29 cellular contexts compared by ENCODE assay signal in genomic region chr16:12526521-12526920, GRCh38.
"Had no signal": no experiment of that assay in that cellular context is flagged by ENCODE, and none has a peak within 500 bp of the region (broad histone marks: within the 10 kb centered on the region; RNA-seq: fewer than 3 reads in every experiment).

No MANE protein-coding gene starts in this region.

- H3K4me3 ChIP-seq: body of pancreas, esophagus muscularis mucosa, gastrocnemius medialis had no signal

- DNase-seq: activated B cell treated with CpG ODN at 0.5 μM for 24 hours; activated CD4-positive, alpha-beta T cell treated with anti-CD3 and anti-CD28 coated beads for 48 hours; activated CD4-positive, alpha-beta T cell treated with anti-CD3 and anti-CD28 coated beads, Interleukin-2, amount 50 U/mL, for 1 hour; activated CD4-positive, alpha-beta T cell treated with anti-CD3 and anti-CD28 coated beads, Interleukin-2, amount 50 U/mL, for 48 hours; activated CD8-positive, alpha-beta memory T cell treated with anti-CD3 and anti-CD28 coated beads, Interleukin-2, amount 10 ng/mL, durations not matched to agents 7 days and 5 days; activated CD8-positive, alpha-beta memory T cell treated with anti-CD3 and anti-CD28 coated beads, Interleukin-2, amount 50 U/mL, for 4 hours; activated CD8-positive, alpha-beta T cell treated with anti-CD3 and anti-CD28 coated beads for 36 hours; activated gamma-delta T cell; activated naive CD4-positive, alpha-beta T cell; activated naive CD4-positive, alpha-beta T cell treated with anti-CD3 and anti-CD28 coated beads, Interleukin-2, amount 10 ng/mL, durations not matched to agents 7 days and 5 days; activated naive CD8-positive, alpha-beta T cell treated with anti-CD3 and anti-CD28 coated beads, Interleukin-2, amount 10 ng/mL, durations not matched to agents 7 days and 5 days; activated T-cell treated with anti-CD3 and anti-CD28 coated beads, Interleukin-2, amount 50 U/mL, for 1 hour; activated T-cell treated with anti-CD3 and anti-CD28 coated beads, Interleukin-2, amount 50 U/mL, for 48 hours; body of pancreas; caudate nucleus; cortex of kidney; dermis blood vessel endothelial cell; effector CD4-positive, alpha-beta T cell; effector memory CD8-positive, alpha-beta T cell; erythroblast; foreskin keratinocyte; gastrocnemius medialis; T-helper 1 cell; T-helper 17 cell; T1000; WERI-Rb-1 had no signal

- H3K27ac ChIP-seq: body of pancreas, esophagus muscularis mucosa, foreskin keratinocyte, gastrocnemius medialis, WERI-Rb-1 had no signal

- H3K36me3 ChIP-seq: gastrocnemius medialis, WERI-Rb-1 had no signal

- H3K4me1 ChIP-seq: body of pancreas, esophagus muscularis mucosa, foreskin keratinocyte, gastrocnemius medialis had no signal

- H3K9me3 ChIP-seq: body of pancreas, esophagus muscularis mucosa, gastrocnemius medialis had no signal

- H3K27me3 ChIP-seq: body of pancreas, esophagus muscularis mucosa, foreskin keratinocyte, gastrocnemius medialis had no signal

- ATAC-seq: activated CD4-positive, CD25-positive, alpha-beta regulatory T cell treated with anti-CD3 and anti-CD28 coated beads, Interleukin-2, amount 50 U/mL, for 24 hours; activated CD8-positive, alpha-beta memory T cell treated with anti-CD3 and anti-CD28 coated beads, Interleukin-2, amount 10 ng/mL, durations not matched to agents 7 days and 5 days; activated CD8-positive, alpha-beta T cell treated with anti-CD3 and anti-CD28 coated beads for 36 hours; activated naive CD4-positive, alpha-beta T cell treated with anti-CD3 and anti-CD28 coated beads, Interleukin-2, amount 50 U/mL, for 72 hours; body of pancreas; effector memory CD8-positive, alpha-beta T cell; foreskin keratinocyte; gastrocnemius medialis; T-helper 17 cell had no signal
